Comparison of ENCODE assay signal across 8 cellular contexts in the genomic region with DNA sequence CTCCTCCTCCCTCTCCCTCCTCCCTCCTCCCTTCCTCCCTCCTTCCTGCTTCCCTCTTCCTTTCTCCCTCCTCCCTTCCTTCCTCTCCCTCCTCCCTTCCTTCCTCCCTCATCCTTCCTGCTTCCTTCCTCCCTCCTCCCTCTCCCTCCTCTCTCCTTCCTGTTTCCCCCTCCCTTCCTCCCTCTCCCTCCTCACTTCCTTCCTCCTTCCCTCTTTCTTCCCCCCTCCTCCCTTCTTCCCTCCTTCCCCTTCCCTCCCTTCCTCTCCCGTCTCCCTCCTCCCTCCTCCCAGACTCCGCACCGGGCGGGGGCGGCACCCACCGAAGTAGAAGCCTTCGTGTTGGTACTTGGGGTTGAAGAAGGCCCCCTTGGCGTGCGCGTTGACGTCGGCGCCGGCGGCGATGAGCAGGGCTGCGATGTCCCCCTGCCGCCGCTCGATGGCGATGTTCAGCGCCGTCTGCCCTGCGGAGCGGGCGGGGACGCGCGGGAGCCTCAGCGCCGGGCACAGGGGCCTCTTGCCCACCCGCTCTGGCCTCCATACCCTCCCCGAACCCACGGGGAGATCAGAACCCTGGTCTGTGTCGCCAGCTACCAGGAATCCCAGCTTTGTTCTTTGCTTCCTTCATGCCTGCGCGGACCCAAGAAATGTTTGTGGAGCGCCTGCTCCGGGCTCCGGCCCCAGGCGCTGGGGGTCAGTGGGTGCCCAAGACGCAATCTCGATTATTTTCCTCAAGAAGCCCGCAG. TPM values are rescaled to one million over a fixed set of nuclear protein-coding genes. Genes with fewer than 3 reads are reported as not detected.
DNase-seq lines count a peak whose midpoint lies in the region; ATAC-seq lines count a peak whose summit lies in the region.

No MANE protein-coding gene starts in this region.

- H3K9me3 Mint-ChIP-seq in CD4-positive, alpha-beta memory T cell = peaks cover 0 to 2% (median 0%) of the 10 kb centered on the region in 8 donors

- H3K27me3 Mint-ChIP-seq in CD4-positive, alpha-beta memory T cell = peaks cover 0 to 3% of the 10 kb centered on the region in 2 donors

- intact Hi-C loops in CD4-positive, alpha-beta memory T cell (cut with micrococcal nuclease) = no loop called here

- ATAC-seq in HG03521 (IDR thresholded peaks at IDR 0.05; ENCODE audit: unreplicated experiment) (peak; percentile 80), HG02642 (IDR thresholded peaks at IDR 0.05; ENCODE audit: poor library complexity, unreplicated experiment) (no peak)

- no peaks in the 10 kb centered on the region for H3K9me3 ChIP-seq in CD4-positive, alpha-beta memory T cell (ENCODE audit: control insufficient read depth in 1 of 2, low read length in 2 of 2)

- peak overlapping the region in 6 of 8 donors; percentile 15 to 61 (median 47) for H3K4me3 Mint-ChIP-seq in CD4-positive, alpha-beta memory T cell

- CTCF ChIA-PET in CD4-positive, alpha-beta memory T cell (lab: Charles Lee; ENCODE audit: partially characterized antibody) = no interaction called here

- H3K27ac ChIP-seq in CD4-positive, alpha-beta memory T cell (ENCODE audit: low read depth, low read length) = no peak overlapping the region

- H3K27me3 ChIP-seq in CD4-positive, alpha-beta memory T cell (ENCODE audit: insufficient read depth, low read length) = no peaks in the 10 kb centered on the region

- H3K36me3 Mint-ChIP-seq in CD4-positive, alpha-beta memory T cell = no peaks in the 10 kb centered on the region

- peak; percentile 29 to 51 (median 43) for DNase-seq in CD4-positive, alpha-beta memory T cell
- DNase-seq in activated CD4-positive, CD25-positive, alpha-beta regulatory T cell treated with anti-CD3 and anti-CD28 coated beads, Interleukin-2, amount 50 U/mL, for 72 hours = peak; percentile 65
- DNase-seq in cerebellum (ENCODE audit: low spot score) (peak; percentile 77), kidney tubule cell (ENCODE audit: low spot score) (peak; percentile 63), COR-L47 (lab: John Stamatoyannopoulos, UW) (no peak)
- DNase-seq in stimulated activated CD4-positive, alpha-beta T cell treated with anti-CD3 and anti-CD28 coated beads, Interleukin-12 subunit alpha, Interleukin-12 subunit beta, amount 100 ng/mL, for 48 hours (ENCODE audit: low read depth in 2 of 3, low spot score in 1 of 3) = peak; percentile 28 to 52 (median 48)

- peak overlapping the region in 4 of 7 donors; percentile 15 to 91 (median 68) for H3K27ac Mint-ChIP-seq in CD4-positive, alpha-beta memory T cell

- H3K4me1 Mint-ChIP-seq in CD4-positive, alpha-beta memory T cell = peaks cover 2 to 6% (median 5%) of the 10 kb centered on the region in 4 donors

- H3K4me1 ChIP-seq in CD4-positive, alpha-beta memory T cell (ENCODE audit: insufficient read depth, low read length) = peaks cover 6% of the 10 kb centered on the region

- H3K4me3 ChIP-seq in CD4-positive, alpha-beta memory T cell (ENCODE audit: low read length in 2 of 2) = no peak overlapping the region

- POLR2A ChIA-PET in CD4-positive, alpha-beta memory T cell (lab: Charles Lee; ENCODE audit: partially characterized antibody) = interaction anchor here (1.0 kb wide), 2 partner anchors 23 to 102 kb away, joined by 3 read pairs; no protein-coding TSS in a partner anchor

- no peaks in the 10 kb centered on the region for H3K36me3 ChIP-seq in CD4-positive, alpha-beta memory T cell (ENCODE audit: insufficient read depth, low read length)

RNA-seq across cellular contexts. Expression of a gene that starts 22.2 kb away (rescaled TPM):
- under 1 TPM; 0.06 to 0.14 TPM for total RNA-seq in CD4-positive, alpha-beta memory T cell
- not detected for polyA plus RNA-seq in CD4-positive, alpha-beta memory T cell
- 0.36 TPM for total RNA-seq in cerebellum

RNA-seq across cellular contexts. Expression of a gene that starts 59.6 kb away (rescaled TPM):
- total RNA-seq in CD4-positive, alpha-beta memory T cell = not detected
- not detected for polyA plus RNA-seq in CD4-positive, alpha-beta memory T cell
- total RNA-seq in cerebellum = 0.54 TPM
